Comparison of ENCODE assay signal across 15 cellular contexts in the genomic region with DNA sequence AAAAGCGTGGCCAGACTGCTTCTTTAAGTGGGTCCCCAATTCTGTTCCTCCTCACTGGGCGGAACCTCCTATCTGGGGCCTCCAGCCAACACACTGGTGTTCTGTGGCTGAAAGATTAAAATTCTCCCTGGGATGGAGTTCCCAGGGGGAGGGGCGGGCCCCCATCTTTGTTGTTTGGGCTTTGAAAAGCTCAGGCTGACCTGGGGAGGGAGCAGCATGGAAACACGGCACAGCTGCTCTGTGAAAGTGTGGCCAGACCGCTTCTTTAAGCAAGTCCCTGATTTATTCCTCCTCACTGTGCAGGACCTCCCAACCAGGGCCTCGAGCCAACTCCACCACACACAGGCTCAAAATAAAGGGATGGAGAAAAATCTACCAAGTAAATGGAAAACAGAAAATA.
"Had no signal": no experiment of that assay in that cellular context is flagged by ENCODE, and none has a peak within 500 bp of the region (broad histone marks: within the 10 kb centered on the region; RNA-seq: fewer than 3 reads in every experiment).

No MANE protein-coding gene starts in this region.

- ATAC-seq: activated CD4-positive, alpha-beta T cell treated with anti-CD3 and anti-CD28 coated beads for 36 hours; activated naive CD4-positive, alpha-beta T cell treated with anti-CD3 and anti-CD28 coated beads, Interleukin-2, amount 50 U/mL, for 72 hours; stimulated activated naive CD8-positive, alpha-beta T cell treated with anti-CD3 and anti-CD28 coated beads, Interleukin-15, amount 100 ng/mL, for 72 hours had no signal

- H3K36me3 ChIP-seq: adrenal gland, breast epithelium, esophagus muscularis mucosa, neutrophil had no signal

- H3K27me3 ChIP-seq: adrenal gland, esophagus muscularis mucosa, neutrophil had no signal

- H3K4me1 ChIP-seq: adrenal gland, breast epithelium, esophagus muscularis mucosa, parathyroid adenoma had no signal

- H3K27ac ChIP-seq: adrenal gland, neutrophil, parathyroid adenoma had no signal

- DNase-seq: activated CD4-positive, alpha-beta memory T cell treated with anti-CD3 and anti-CD28 coated beads for 36 hours; activated CD4-positive, alpha-beta T cell treated with anti-CD3 and anti-CD28 coated beads for 36 hours; activated gamma-delta T cell treated with Interleukin-2 at 50 U/mL for 16 hours; activated T-cell treated with anti-CD3 and anti-CD28 coated beads for 4 hours; adrenal gland; cerebellar nuclear complex; effector CD8-positive, alpha-beta T cell; hippocampal formation; left cardiac atrium; stimulated activated naive CD8-positive, alpha-beta T cell treated with anti-CD3 and anti-CD28 coated beads, Interleukin-15, amount 100 ng/mL, for 72 hours had no signal

- H3K9me3 ChIP-seq: adrenal gland, esophagus muscularis mucosa, neutrophil had no signal

- H3K4me3 ChIP-seq: adrenal gland, breast epithelium, esophagus muscularis mucosa had no signal
